In the genomic region with DNA sequence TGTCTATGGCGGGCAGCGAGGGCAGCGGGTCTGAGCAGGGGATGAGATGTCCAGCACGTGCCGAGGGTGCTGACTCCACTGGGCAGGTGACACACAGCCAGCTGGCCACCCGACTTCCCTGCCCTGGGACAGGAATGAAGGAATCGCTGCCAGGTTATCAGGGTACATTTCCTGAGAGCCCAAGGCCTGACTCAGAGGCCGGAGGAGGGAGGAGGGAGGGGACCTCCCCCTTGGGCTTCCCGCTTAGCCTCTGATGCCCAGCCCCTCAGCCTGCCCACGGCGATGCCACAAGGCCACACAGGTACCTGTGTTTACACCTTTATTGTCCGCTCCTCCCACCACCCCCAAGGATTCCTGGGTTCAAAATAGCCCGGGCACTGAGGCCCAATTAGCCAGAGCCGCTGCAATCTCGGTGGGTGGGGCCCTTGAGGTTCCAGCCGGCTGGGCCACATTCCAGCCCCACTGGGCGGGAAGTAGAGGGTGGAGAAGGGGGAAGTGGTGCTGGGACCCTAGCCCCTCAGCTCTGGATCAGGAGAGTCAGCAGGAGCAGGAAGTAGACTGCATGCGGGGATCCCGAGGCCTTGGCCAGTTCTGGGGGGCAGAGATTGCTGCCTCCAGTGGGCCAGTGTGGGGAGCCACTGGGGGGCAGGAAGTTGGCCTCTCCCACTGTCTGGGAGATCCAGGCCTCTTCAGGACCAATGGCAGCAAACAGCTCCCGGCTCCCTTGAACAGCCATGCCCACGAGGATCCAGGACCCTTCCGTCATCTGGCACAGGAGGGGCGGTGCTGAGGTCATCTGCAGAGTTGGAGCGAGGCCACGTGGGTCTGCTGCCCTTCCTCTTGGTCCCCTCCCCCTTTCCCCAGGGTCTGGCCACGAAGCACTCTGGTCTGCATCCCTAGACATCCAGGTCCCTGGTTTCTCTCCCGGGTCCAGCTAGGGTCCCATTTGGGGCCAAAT, we compare ENCODE assay signal across 1 cellular context.
A peak's percentile ranks its signal among the peaks of the same experiment; 100 is the strongest.
TF ChIP-seq lines count a peak whose summit lies in the region.

No MANE protein-coding gene starts in this region.

TF ChIP-seq in HepG2, 621 proteins besides CTCF, POLR2A, EP300 and RAD21 (continued from another document and continues in another):
- TF ChIP-seq, protein P1, sequence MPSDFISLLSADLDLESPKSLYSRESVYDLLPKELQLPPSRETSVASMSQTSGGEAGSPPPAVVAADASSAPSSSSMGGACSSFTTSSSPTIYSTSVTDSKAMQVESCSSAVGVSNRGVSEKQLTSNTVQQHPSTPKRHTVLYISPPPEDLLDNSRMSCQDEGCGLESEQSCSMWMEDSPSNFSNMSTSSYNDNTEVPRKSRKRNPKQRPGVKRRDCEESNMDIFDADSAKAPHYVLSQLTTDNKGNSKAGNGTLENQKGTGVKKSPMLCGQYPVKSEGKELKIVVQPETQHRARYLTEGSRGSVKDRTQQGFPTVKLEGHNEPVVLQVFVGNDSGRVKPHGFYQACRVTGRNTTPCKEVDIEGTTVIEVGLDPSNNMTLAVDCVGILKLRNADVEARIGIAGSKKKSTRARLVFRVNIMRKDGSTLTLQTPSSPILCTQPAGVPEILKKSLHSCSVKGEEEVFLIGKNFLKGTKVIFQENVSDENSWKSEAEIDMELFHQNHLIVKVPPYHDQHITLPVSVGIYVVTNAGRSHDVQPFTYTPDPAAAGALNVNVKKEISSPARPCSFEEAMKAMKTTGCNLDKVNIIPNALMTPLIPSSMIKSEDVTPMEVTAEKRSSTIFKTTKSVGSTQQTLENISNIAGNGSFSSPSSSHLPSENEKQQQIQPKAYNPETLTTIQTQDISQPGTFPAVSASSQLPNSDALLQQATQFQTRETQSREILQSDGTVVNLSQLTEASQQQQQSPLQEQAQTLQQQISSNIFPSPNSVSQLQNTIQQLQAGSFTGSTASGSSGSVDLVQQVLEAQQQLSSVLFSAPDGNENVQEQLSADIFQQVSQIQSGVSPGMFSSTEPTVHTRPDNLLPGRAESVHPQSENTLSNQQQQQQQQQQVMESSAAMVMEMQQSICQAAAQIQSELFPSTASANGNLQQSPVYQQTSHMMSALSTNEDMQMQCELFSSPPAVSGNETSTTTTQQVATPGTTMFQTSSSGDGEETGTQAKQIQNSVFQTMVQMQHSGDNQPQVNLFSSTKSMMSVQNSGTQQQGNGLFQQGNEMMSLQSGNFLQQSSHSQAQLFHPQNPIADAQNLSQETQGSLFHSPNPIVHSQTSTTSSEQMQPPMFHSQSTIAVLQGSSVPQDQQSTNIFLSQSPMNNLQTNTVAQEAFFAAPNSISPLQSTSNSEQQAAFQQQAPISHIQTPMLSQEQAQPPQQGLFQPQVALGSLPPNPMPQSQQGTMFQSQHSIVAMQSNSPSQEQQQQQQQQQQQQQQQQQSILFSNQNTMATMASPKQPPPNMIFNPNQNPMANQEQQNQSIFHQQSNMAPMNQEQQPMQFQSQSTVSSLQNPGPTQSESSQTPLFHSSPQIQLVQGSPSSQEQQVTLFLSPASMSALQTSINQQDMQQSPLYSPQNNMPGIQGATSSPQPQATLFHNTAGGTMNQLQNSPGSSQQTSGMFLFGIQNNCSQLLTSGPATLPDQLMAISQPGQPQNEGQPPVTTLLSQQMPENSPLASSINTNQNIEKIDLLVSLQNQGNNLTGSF (CRISPR knock-in tag; IDR thresholded peaks at IDR 0.05), result 0 out of 2 replicates have a peak, but pooled peaks have one; percentile 16
- TF ChIP-seq, protein P2, sequence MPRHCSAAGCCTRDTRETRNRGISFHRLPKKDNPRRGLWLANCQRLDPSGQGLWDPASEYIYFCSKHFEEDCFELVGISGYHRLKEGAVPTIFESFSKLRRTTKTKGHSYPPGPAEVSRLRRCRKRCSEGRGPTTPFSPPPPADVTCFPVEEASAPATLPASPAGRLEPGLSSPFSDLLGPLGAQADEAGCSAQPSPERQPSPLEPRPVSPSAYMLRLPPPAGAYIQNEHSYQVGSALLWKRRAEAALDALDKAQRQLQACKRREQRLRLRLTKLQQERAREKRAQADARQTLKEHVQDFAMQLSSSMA (CRISPR knock-in tag; IDR thresholded peaks at IDR 0.05), result peak; percentile 92
- TF ChIP-seq, protein P3, sequence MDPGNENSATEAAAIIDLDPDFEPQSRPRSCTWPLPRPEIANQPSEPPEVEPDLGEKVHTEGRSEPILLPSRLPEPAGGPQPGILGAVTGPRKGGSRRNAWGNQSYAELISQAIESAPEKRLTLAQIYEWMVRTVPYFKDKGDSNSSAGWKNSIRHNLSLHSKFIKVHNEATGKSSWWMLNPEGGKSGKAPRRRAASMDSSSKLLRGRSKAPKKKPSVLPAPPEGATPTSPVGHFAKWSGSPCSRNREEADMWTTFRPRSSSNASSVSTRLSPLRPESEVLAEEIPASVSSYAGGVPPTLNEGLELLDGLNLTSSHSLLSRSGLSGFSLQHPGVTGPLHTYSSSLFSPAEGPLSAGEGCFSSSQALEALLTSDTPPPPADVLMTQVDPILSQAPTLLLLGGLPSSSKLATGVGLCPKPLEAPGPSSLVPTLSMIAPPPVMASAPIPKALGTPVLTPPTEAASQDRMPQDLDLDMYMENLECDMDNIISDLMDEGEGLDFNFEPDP (CRISPR knock-in tag; conservative IDR thresholded peaks at IDR 0.05), result no peak
- TF ChIP-seq ZNF652 (CRISPR knock-in tag; IDR thresholded peaks at IDR 0.05; ENCODE audit: borderline replicate concordance, low read depth) (no peak), HNRNPK (IDR thresholded peaks at IDR 0.05; ENCODE audit: low read depth, low read length, poor library complexity, severe bottlenecking) (no peak), KLF12 (CRISPR knock-in tag; IDR thresholded peaks at IDR 0.05; ENCODE audit: borderline replicate concordance) (no peak), DMAP1 (CRISPR knock-in tag; IDR thresholded peaks at IDR 0.05) (peak; percentile 43; the same call in 1 of the 2 replicates), SALL1 (CRISPR knock-in tag; IDR thresholded peaks at IDR 0.05) (peak; percentile 6; the same call in 1 of the 2 replicates), ISX (CRISPR knock-in tag; conservative IDR thresholded peaks at IDR 0.05) (no peak), FOXK2 (IDR thresholded peaks at IDR 0.05) (no peak), ZNF703 (CRISPR knock-in tag; IDR thresholded peaks at IDR 0.05; ENCODE audit: borderline replicate concordance) (no peak), SIX1 (CRISPR knock-in tag; IDR thresholded peaks at IDR 0.05; ENCODE audit: borderline replicate concordance) (no peak), SMAD9 (CRISPR knock-in tag; IDR thresholded peaks at IDR 0.05) (no peak), NCOA2 (CRISPR knock-in tag; IDR thresholded peaks at IDR 0.05) (no peak), KDM1A (CRISPR knock-in tag; IDR thresholded peaks at IDR 0.05) (no peak), ZSCAN20 (CRISPR knock-in tag; IDR thresholded peaks at IDR 0.05; ENCODE audit: borderline replicate concordance) (no peak), ZNF782 (CRISPR knock-in tag; IDR thresholded peaks at IDR 0.05; ENCODE audit: borderline replicate concordance) (0 out of 2 replicates have a peak, but pooled peaks have one; percentile 35), MZF1 (CRISPR knock-in tag; IDR thresholded peaks at IDR 0.05; ENCODE audit: borderline replicate concordance) (no peak), ZNF816 (CRISPR knock-in tag; IDR thresholded peaks at IDR 0.05; ENCODE audit: borderline replicate concordance) (no peak), ZIK1 (CRISPR knock-in tag; IDR thresholded peaks at IDR 0.05; ENCODE audit: borderline replicate concordance, low read depth) (no peak), AKAP8 (CRISPR knock-in tag; IDR thresholded peaks at IDR 0.05) (peak; percentile 13; the same call in 1 of the 2 replicates), ZNF260 (CRISPR knock-in tag; IDR thresholded peaks at IDR 0.05; ENCODE audit: borderline replicate concordance, low read depth) (no peak), SNAI1 (CRISPR knock-in tag; IDR thresholded peaks at IDR 0.05; ENCODE audit: borderline replicate concordance) (no peak), ZNF253 (CRISPR knock-in tag; IDR thresholded peaks at IDR 0.05; ENCODE audit: borderline replicate concordance) (no peak), ZNF720 (CRISPR knock-in tag; IDR thresholded peaks at IDR 0.05) (no peak), SIN3B (IDR thresholded peaks at IDR 0.05; ENCODE audit: low read length) (no peak), HNRNPL (IDR thresholded peaks at IDR 0.05; ENCODE audit: low read depth, low read length) (0 out of 2 replicates have a peak, but pooled peaks have one; percentile 29), ZNF879 (CRISPR knock-in tag; IDR thresholded peaks at IDR 0.05) (no peak), JDP2 (CRISPR knock-in tag; IDR thresholded peaks at IDR 0.05; ENCODE audit: borderline replicate concordance) (no peak), ZNF747 (CRISPR knock-in tag; IDR thresholded peaks at IDR 0.05; ENCODE audit: borderline replicate concordance) (peak; percentile 45; the same call in 1 of the 2 replicates), RFX3 (CRISPR knock-in tag; IDR thresholded peaks at IDR 0.05) (no peak), SAFB2 (CRISPR knock-in tag; IDR thresholded peaks at IDR 0.05; ENCODE audit: borderline replicate concordance, low read depth) (no peak; the same call in 1 of the 2 replicates), ZNF775 (CRISPR knock-in tag; IDR thresholded peaks at IDR 0.05; ENCODE audit: borderline replicate concordance) (no peak), ESRRA (CRISPR knock-in tag; IDR thresholded peaks at IDR 0.05; ENCODE audit: low read depth) (no peak), ZNF101 (CRISPR knock-in tag; IDR thresholded peaks at IDR 0.05; ENCODE audit: borderline replicate concordance, low read depth) (no peak), ZNF331 (CRISPR knock-in tag; IDR thresholded peaks at IDR 0.05) (no peak), ZNF234 (CRISPR knock-in tag; conservative IDR thresholded peaks at IDR 0.05) (no peak), ZNF713 (CRISPR knock-in tag; IDR thresholded peaks at IDR 0.05) (0 out of 2 replicates have a peak, but pooled peaks have one; percentile 15), NR2F1 (CRISPR knock-in tag; IDR thresholded peaks at IDR 0.05) (no peak)
- TF ChIP-seq, protein P4, sequence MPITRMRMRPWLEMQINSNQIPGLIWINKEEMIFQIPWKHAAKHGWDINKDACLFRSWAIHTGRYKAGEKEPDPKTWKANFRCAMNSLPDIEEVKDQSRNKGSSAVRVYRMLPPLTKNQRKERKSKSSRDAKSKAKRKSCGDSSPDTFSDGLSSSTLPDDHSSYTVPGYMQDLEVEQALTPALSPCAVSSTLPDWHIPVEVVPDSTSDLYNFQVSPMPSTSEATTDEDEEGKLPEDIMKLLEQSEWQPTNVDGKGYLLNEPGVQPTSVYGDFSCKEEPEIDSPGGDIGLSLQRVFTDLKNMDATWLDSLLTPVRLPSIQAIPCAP (CRISPR knock-in tag; IDR thresholded peaks at IDR 0.05; ENCODE audit: low read depth), result no peak
- TF ChIP-seq, protein P5, sequence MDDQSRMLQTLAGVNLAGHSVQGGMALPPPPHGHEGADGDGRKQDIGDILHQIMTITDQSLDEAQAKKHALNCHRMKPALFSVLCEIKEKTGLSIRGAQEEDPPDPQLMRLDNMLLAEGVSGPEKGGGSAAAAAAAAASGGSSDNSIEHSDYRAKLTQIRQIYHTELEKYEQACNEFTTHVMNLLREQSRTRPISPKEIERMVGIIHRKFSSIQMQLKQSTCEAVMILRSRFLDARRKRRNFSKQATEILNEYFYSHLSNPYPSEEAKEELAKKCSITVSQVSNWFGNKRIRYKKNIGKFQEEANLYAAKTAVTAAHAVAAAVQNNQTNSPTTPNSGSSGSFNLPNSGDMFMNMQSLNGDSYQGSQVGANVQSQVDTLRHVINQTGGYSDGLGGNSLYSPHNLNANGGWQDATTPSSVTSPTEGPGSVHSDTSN (CRISPR knock-in tag; IDR thresholded peaks at IDR 0.05; ENCODE audit: borderline replicate concordance), result no peak
- TF ChIP-seq, protein P6, sequence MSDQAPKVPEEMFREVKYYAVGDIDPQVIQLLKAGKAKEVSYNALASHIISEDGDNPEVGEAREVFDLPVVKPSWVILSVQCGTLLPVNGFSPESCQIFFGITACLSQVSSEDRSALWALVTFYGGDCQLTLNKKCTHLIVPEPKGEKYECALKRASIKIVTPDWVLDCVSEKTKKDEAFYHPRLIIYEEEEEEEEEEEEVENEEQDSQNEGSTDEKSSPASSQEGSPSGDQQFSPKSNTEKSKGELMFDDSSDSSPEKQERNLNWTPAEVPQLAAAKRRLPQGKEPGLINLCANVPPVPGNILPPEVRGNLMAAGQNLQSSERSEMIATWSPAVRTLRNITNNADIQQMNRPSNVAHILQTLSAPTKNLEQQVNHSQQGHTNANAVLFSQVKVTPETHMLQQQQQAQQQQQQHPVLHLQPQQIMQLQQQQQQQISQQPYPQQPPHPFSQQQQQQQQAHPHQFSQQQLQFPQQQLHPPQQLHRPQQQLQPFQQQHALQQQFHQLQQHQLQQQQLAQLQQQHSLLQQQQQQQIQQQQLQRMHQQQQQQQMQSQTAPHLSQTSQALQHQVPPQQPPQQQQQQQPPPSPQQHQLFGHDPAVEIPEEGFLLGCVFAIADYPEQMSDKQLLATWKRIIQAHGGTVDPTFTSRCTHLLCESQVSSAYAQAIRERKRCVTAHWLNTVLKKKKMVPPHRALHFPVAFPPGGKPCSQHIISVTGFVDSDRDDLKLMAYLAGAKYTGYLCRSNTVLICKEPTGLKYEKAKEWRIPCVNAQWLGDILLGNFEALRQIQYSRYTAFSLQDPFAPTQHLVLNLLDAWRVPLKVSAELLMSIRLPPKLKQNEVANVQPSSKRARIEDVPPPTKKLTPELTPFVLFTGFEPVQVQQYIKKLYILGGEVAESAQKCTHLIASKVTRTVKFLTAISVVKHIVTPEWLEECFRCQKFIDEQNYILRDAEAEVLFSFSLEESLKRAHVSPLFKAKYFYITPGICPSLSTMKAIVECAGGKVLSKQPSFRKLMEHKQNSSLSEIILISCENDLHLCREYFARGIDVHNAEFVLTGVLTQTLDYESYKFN (CRISPR knock-in tag; conservative IDR thresholded peaks at IDR 0.05), result 0 out of 2 replicates have a peak, but pooled peaks have one; percentile 18
- TF ChIP-seq, protein P7, sequence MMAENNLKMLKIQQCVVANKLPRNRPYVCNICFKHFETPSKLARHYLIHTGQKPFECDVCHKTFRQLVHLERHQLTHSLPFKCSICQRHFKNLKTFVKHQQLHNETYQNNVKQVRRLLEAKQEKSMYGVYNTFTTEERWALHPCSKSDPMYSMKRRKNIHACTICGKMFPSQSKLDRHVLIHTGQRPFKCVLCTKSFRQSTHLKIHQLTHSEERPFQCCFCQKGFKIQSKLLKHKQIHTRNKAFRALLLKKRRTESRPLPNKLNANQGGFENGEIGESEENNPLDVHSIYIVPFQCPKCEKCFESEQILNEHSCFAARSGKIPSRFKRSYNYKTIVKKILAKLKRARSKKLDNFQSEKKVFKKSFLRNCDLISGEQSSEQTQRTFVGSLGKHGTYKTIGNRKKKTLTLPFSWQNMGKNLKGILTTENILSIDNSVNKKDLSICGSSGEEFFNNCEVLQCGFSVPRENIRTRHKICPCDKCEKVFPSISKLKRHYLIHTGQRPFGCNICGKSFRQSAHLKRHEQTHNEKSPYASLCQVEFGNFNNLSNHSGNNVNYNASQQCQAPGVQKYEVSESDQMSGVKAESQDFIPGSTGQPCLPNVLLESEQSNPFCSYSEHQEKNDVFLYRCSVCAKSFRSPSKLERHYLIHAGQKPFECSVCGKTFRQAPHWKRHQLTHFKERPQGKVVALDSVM (CRISPR knock-in tag; IDR thresholded peaks at IDR 0.05), result no peak
- TF ChIP-seq, protein P8, sequence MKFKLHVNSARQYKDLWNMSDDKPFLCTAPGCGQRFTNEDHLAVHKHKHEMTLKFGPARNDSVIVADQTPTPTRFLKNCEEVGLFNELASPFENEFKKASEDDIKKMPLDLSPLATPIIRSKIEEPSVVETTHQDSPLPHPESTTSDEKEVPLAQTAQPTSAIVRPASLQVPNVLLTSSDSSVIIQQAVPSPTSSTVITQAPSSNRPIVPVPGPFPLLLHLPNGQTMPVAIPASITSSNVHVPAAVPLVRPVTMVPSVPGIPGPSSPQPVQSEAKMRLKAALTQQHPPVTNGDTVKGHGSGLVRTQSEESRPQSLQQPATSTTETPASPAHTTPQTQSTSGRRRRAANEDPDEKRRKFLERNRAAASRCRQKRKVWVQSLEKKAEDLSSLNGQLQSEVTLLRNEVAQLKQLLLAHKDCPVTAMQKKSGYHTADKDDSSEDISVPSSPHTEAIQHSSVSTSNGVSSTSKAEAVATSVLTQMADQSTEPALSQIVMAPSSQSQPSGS (CRISPR knock-in tag; IDR thresholded peaks at IDR 0.05), result no peak
